8 cellular contexts compared by ENCODE assay signal in the genomic region with DNA sequence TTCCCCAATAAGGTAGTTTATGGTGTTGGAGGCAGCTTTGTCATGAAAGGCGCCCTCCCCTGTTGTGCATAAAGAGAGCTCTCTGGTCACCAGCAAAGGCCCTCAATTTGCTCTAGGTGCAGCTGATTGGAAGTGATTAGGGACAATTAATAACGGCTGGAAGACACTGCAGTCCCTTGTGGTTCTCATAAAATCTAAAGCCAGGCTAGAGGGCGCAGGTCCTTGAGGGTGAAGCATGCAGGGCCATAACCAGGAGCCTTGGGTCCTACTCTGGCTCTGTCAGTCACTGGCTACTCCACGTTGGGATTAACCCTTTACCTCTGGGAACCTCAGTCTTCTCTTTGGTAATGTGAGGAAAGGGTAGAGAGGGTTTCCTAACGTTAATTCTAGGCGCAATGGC. TPM values are rescaled to one million over a fixed set of nuclear protein-coding genes. Genes with fewer than 3 reads are reported as not detected.
DNase-seq lines count a peak whose midpoint lies in the region; ATAC-seq and TF ChIP-seq lines count a peak whose summit lies in the region.

No MANE protein-coding gene starts in this region.

- ATAC-seq in HG02973 (IDR thresholded peaks at IDR 0.05; ENCODE audit: unreplicated experiment), result peak; percentile 5
- no peak for ATAC-seq in RWPE2 (ENCODE audit: low read depth)

- peaks cover 38% of the 10 kb centered on the region for H3K4me1 Mint-ChIP-seq in endodermal cell
- H3K4me1 Mint-ChIP-seq in nephron progenitor cell, result peaks cover 53% of the 10 kb centered on the region

- H3K27ac ChIP-seq in RWPE2 (ENCODE audit: poor library complexity, severe bottlenecking) (no peak overlapping the region), endodermal cell (ENCODE audit: low read depth, low read length) (peak overlapping the region; percentile 84)

- no peaks in the 10 kb centered on the region for H3K36me3 ChIP-seq in RWPE2 (ENCODE audit: low read depth)
- peaks cover 5% of the 10 kb centered on the region for H3K36me3 ChIP-seq in endodermal cell (ENCODE audit: control insufficient read depth, insufficient read depth, low read length)

- no peaks in the 10 kb centered on the region for H3K9me3 ChIP-seq in RWPE2 (ENCODE audit: severe bottlenecking)
- H3K9me3 ChIP-seq in endodermal cell (ENCODE audit: control insufficient read depth, low read length), result no peaks in the 10 kb centered on the region

- H3K9me3 Mint-ChIP-seq in endodermal cell (no peaks in the 10 kb centered on the region), nephron progenitor cell (peaks cover 4% of the 10 kb centered on the region)

- no peaks in the 10 kb centered on the region for H3K27me3 ChIP-seq in RWPE2 (ENCODE audit: insufficient read depth, poor library complexity, severe bottlenecking)
- H3K27me3 ChIP-seq in endodermal cell (ENCODE audit: control insufficient read depth, insufficient read depth, low read length, poor library complexity, severe bottlenecking), result peaks cover 20% of the 10 kb centered on the region

- H3K4me1 ChIP-seq in RWPE2 (ENCODE audit: insufficient read depth, poor library complexity, severe bottlenecking) (peaks cover 23% of the 10 kb centered on the region), endodermal cell (ENCODE audit: control insufficient read depth, insufficient read depth, low read length) (peaks cover 18% of the 10 kb centered on the region)

- 11 to 14% methylated on average over 5 to 6 of the region's 6 CpGs for WGBS in endodermal cell (ENCODE audit: insufficient coverage in 1 of 2, insufficient read length in 1 of 2), 2 experiments

- TF ChIP-seq CTCF in RWPE2 (IDR thresholded peaks at IDR 0.05; ENCODE audit: poor library complexity, severe bottlenecking), result peak; percentile 16
- TF ChIP-seq CTCF in endodermal cell (conservative IDR thresholded peaks at IDR 0.05), result peak; percentile 56
- TF ChIP-seq CTCF in nephron progenitor cell (IDR thresholded peaks at IDR 0.05), result no peak

- DNase-seq in NCI-H2107 treated with DMSO at 0.1 percent for 48 hours (lab: John Stamatoyannopoulos, UW; ENCODE audit: unreplicated experiment) (peak; percentile 75), NCI-H2107 (lab: John Stamatoyannopoulos, UW) (no peak), RWPE2 (ENCODE audit: low spot score) (no peak), endodermal cell (peak; percentile 81), nephron progenitor cell (peak; percentile 21), mesenteric fat pad (ENCODE audit: low spot score) (no peak)
- DNase-seq in stimulated activated CD4-positive, alpha-beta T cell treated with anti-CD3 and anti-CD28 coated beads, Interleukin-2, amount 100 ng/mL, for 48 hours, result no peak

- H3K4me3 ChIP-seq in RWPE2 (ENCODE audit: severe bottlenecking) (peak overlapping the region; percentile 78), endodermal cell (ENCODE audit: low read length) (peak overlapping the region; percentile 86)

- H3K27ac Mint-ChIP-seq in endodermal cell (peak overlapping the region; percentile 93), nephron progenitor cell (peak overlapping the region; percentile 99)

- H3K4me3 Mint-ChIP-seq in endodermal cell (peak overlapping the region; percentile 82), nephron progenitor cell (peak overlapping the region; percentile 96)

- peaks cover 22% of the 10 kb centered on the region for H3K27me3 Mint-ChIP-seq in endodermal cell (ENCODE audit: insufficient read depth)
- H3K27me3 Mint-ChIP-seq in nephron progenitor cell (ENCODE audit: low read depth, poor library complexity), result peaks cover 19% of the 10 kb centered on the region

- H3K9ac ChIP-seq in endodermal cell (ENCODE audit: extremely low read depth, low read length, poor library complexity, severe bottlenecking), result peak overlapping the region; percentile 95

- H3K36me3 Mint-ChIP-seq in endodermal cell (ENCODE audit: low read depth), result peaks cover 5% of the 10 kb centered on the region
- peaks cover 10% of the 10 kb centered on the region for H3K36me3 Mint-ChIP-seq in nephron progenitor cell (ENCODE audit: low read depth)

RNA-seq across cellular contexts. Expression of gene DAAM1, which starts 1.9 kb away (rescaled TPM):
- 10 to 100 TPM; 94.0 to 99.4 TPM for total RNA-seq in endodermal cell
- polyA plus RNA-seq in endodermal cell (2013, experiment 1 of 2), result 59.1 TPM
- 56.3 TPM for polyA plus RNA-seq in endodermal cell (2013, experiment 2 of 2)
- 52.5 TPM for total RNA-seq in mesenteric fat pad

Comparison
In these comparisons a context has a peak if more than half of its experiments do, and no peak if none do; other contexts are left out.
1. DNase-seq: peak in NCI-H2107 treated with DMSO at 0.1 percent for 48 hours (single experiment), endodermal cell (single experiment) and nephron progenitor cell (single experiment); none in NCI-H2107 (single experiment), RWPE2 (single experiment), stimulated activated CD4-positive, alpha-beta T cell treated with anti-CD3 and anti-CD28 coated beads, Interleukin-2, amount 100 ng/mL, for 48 hours (0 of 2) and mesenteric fat pad (single experiment).